8 cellular contexts compared by ENCODE assay signal in the genomic region with DNA sequence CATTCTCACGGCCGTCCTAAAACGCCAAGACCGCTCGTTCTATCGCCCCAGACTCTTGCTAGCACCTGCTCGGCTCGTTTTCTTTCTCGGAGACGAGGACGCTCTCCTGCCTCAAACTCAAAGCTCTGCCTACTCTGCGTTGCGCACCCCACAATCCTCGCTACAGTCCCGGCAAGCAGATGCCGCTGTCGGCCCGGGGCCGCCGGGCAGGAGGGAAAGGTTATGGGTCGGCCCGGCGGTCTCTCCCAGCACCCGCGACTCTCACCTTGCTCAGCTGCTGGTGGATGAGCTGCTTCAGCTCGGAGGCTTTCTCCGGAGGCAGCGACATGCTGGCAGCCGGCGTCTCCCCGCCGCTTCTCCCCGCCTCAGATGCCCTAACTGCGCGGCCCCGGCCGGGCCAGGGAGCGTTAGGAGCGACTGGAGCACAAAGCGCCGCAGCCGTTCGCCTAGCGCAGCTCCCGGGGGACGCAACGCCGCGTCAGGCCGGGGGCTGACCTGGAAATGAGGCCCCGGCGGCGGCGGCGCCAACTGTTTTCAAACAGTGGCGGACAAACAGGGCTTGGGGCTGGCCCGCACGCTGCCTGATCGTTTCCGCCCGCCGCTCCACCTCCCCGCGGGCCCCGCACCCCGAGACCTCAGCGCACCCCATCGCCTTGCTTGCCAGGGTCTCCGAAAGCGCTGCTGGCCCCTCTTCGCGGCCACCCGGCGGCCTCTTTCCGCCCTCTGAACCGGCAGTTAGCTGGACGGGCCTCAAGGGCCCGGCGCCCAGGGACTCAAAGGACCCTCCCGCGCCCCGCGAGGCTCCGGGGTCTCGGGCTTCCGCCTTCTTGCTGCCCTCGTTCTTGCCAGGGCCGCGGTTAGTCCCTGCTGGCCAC. TPM values are rescaled to one million over a fixed set of nuclear protein-coding genes. Genes with fewer than 3 reads are reported as not detected.
DNase-seq lines count a peak whose midpoint lies in the region; ATAC-seq and TF ChIP-seq lines count a peak whose summit lies in the region.

TSS of gene CEP76 (minus strand) at position 503 of the 875 bp plus-strand sequence. CDS start at position 328, 175 bp downstream.
TSS of gene PSMG2 (plus strand) at position 822 of the 875 bp plus-strand sequence. CDS start 66 bp downstream, outside the sequence.

- ATAC-seq in GM18498 (IDR thresholded peaks at IDR 0.05; ENCODE audit: unreplicated experiment): peak; percentile 82
- ATAC-seq in HG02852 (IDR thresholded peaks at IDR 0.05; ENCODE audit: unreplicated experiment): peak; percentile 87
- ATAC-seq in right cardiac atrium: peak; percentile 97

- peaks cover 2% of the 10 kb centered on the region for H3K4me1 ChIP-seq in right cardiac atrium (ENCODE audit: control insufficient read depth, insufficient read depth, low read length)
- H3K4me1 ChIP-seq in rectal smooth muscle tissue (ENCODE audit: control insufficient read depth, insufficient read depth, low read length): peaks cover 14% of the 10 kb centered on the region
- H3K4me1 ChIP-seq in uterus: peaks cover 0 to 9% of the 10 kb centered on the region in 2 donors

- peak within 1 kb of the TSS; percentile 96 for H3K9ac ChIP-seq in rectal smooth muscle tissue (ENCODE audit: low read length)

- H3K9me3 ChIP-seq in right cardiac atrium (ENCODE audit: control insufficient read depth, low read length): no peaks in the 10 kb centered on the region
- no peaks in the 10 kb centered on the region for H3K9me3 ChIP-seq in uterus

- H3K4me3 ChIP-seq in right cardiac atrium (ENCODE audit: low read length) (peak within 1 kb of the TSS; percentile 49), rectal smooth muscle tissue (ENCODE audit: low read length) (peak within 1 kb of the TSS; percentile 99), uterus (peak within 1 kb of the TSS; percentile 91 to 95)

- no peaks in the 10 kb centered on the region for H3K27me3 ChIP-seq in right cardiac atrium (ENCODE audit: control insufficient read depth, insufficient read depth)
- no peaks in the 10 kb centered on the region for H3K27me3 ChIP-seq in rectal smooth muscle tissue (ENCODE audit: control insufficient read depth, insufficient read depth, low read length)
- no peaks in the 10 kb centered on the region for H3K27me3 ChIP-seq in uterus

- DNase-seq in NCI-H1694 treated with DMSO at 0.1 percent for 48 hours (lab: John Stamatoyannopoulos, UW) (peak; percentile 40), right cardiac atrium (peak; percentile 96 to 98 (median 98)), uterus (peak; percentile 80 to 91)

- H3K27ac ChIP-seq in angular gyrus (ENCODE audit: low read depth, low read length) (peak within 1 kb of the TSS; percentile 99), right cardiac atrium (ENCODE audit: low read length) (peak within 1 kb of the TSS; percentile 87), rectal smooth muscle tissue (ENCODE audit: low read depth, low read length) (peak within 1 kb of the TSS; percentile 99), uterus (peak within 1 kb of the TSS; percentile 97 to 98)

- TF ChIP-seq CTCF in uterus (IDR thresholded peaks at IDR 0.05): peak in 1 of 4 experiments; percentile 23

- peak; percentile 60 to 72 for TF ChIP-seq POLR2A in uterus (IDR thresholded peaks at IDR 0.05)

- intact Hi-C loops in T-helper 2 cell treated with Interferon-gamma antibody and Interleukin-4, amounts not matched to agents 100 ng/mL and 5 ng/mL, for 36 hours (cut with micrococcal nuclease): loop anchor here (1.0 to 10.0 kb wide), 6 partner anchors 182 to 432 kb away; partner anchors contain the start of genes AFG3L2, CEP192, PTPN2 and SEH1L
- intact Hi-C loops in right cardiac atrium (cut with DNase I) (no loop called here), uterus (cut with DNase I; ENCODE audit: low total_unique reads) (no loop called here)

- H3K36me3 ChIP-seq in rectal smooth muscle tissue (ENCODE audit: control insufficient read depth, insufficient read depth, low read length): peaks cover 3% of the 10 kb centered on the region
- H3K36me3 ChIP-seq in uterus: no peaks in the 10 kb centered on the region

- WGBS in right cardiac atrium: under 1% methylated on average over 89 of the region's 89 CpGs

RNA-seq across cellular contexts. Expression of gene CEP76, which starts in this region (rescaled TPM):
- total RNA-seq in T-helper 2 cell treated with Interferon-gamma antibody and Interleukin-4, amounts not matched to agents 100 ng/mL and 5 ng/mL, for 36 hours: 13.9 and 14.5 TPM in 2 replicates
- 1 to 10 TPM; 3.2 to 4.2 (median 3.9) TPM for total RNA-seq in right cardiac atrium
- polyA plus RNA-seq in right cardiac atrium: 2.3 TPM
- total RNA-seq in uterus: 10 to 100 TPM in 2 of 4 donors, 1 to 10 TPM in 2; 5.6 to 35.6 (median 11.7) TPM

RNA-seq across cellular contexts. Expression of gene PSMG2, which starts in this region (rescaled TPM):
- 102 and 113 TPM in 2 replicates for total RNA-seq in T-helper 2 cell treated with Interferon-gamma antibody and Interleukin-4, amounts not matched to agents 100 ng/mL and 5 ng/mL, for 36 hours
- total RNA-seq in right cardiac atrium: 10 to 100 TPM; 44.4 to 48.3 (median 45.5) TPM
- polyA plus RNA-seq in right cardiac atrium: 62.4 TPM
- total RNA-seq in uterus: 10 to 100 TPM; 62.4 to 70.2 (median 69.0) TPM

Comparison
In these comparisons a context has a peak if more than half of its experiments do, and no peak if none do; other contexts are left out.
1. Peak in every context shown above with its lines: DNase-seq, ATAC-seq, H3K4me3 ChIP-seq and H3K27ac ChIP-seq.
2. DNase-seq: peak in every context shown above with its lines; median percentile 98 in right cardiac atrium; 86 in uterus; 40 in NCI-H1694 treated with DMSO at 0.1 percent for 48 hours.
3. H3K4me3 ChIP-seq: peak in every context shown above with its lines; median percentile 99 in rectal smooth muscle tissue; 93 in uterus; 49 in right cardiac atrium.